In genomic region chr6:56730663-56731529, GRCh38 we compare ENCODE assay signal across 13 cellular contexts.
DNase-seq lines count a peak whose midpoint lies in the region; ATAC-seq and TF ChIP-seq lines count a peak whose summit lies in the region.
"Had no signal": no experiment of that assay in that cellular context is flagged by ENCODE, and none has a peak within 500 bp of the region (broad histone marks: within the 10 kb centered on the region; RNA-seq: fewer than 3 reads in every experiment).

No MANE protein-coding gene starts in this region.

- H3K9me3 ChIP-seq in SK-N-SH (no peaks in the 10 kb centered on the region), OCI-LY7 (ENCODE audit: low read length) (no peaks in the 10 kb centered on the region)

- H3K79me2 ChIP-seq in SK-N-SH (ENCODE audit: insufficient read depth) (peaks cover 86% of the 10 kb centered on the region), OCI-LY7 (ENCODE audit: insufficient read depth, low read depth, low read length) (no peaks in the 10 kb centered on the region)

- H3K27ac ChIP-seq in SK-N-SH (ENCODE audit: low read depth in 2 of 2, low read length in 1 of 2) (peak overlapping the region; percentile 48 to 97), OCI-LY7 (ENCODE audit: low read depth, low read length, poor library complexity, severe bottlenecking) (no peak overlapping the region)

- H3K9me2 ChIP-seq in SK-N-SH, result no peaks in the 10 kb centered on the region
- H3K9me2 ChIP-seq in OCI-LY7 (ENCODE audit: insufficient read depth, low read length), result no peaks in the 10 kb centered on the region

- ATAC-seq in HG02571 (IDR thresholded peaks at IDR 0.05; ENCODE audit: unreplicated experiment), result no peak
- ATAC-seq in GM18858 (IDR thresholded peaks at IDR 0.05; ENCODE audit: unreplicated experiment), result no peak
- ATAC-seq: stimulated activated memory B cell treated with anti-CD40 and anti-IgM and Interleukin-4, amounts not matched to agents 10 μg/mL and 1 μg/mL and 100 μg/mL, for 72 hours had no signal

- CTCF ChIA-PET in SK-N-SH (lab: Yijun Ruan, JAX) (interaction anchor here (0.8 to 1.8 kb wide), 4 partner anchors 14 to 120 kb away, joined by 3 to 5 read pairs (median 4); no protein-coding TSS in a partner anchor), OCI-LY7 (lab: Charles Lee; ENCODE audit: unreplicated experiment) (no interaction called here)

- H3K4me3 ChIP-seq in SK-N-SH (ENCODE audit: low read depth in 2 of 2, low read length in 1 of 2), result no peak overlapping the region
- H3K4me3 ChIP-seq in fibroblast of villous mesenchyme (ENCODE audit: low read depth, low read length), result no peak overlapping the region
- H3K4me3 ChIP-seq in OCI-LY7 (ENCODE audit: low read depth, low read length, poor library complexity, severe bottlenecking), result no peak overlapping the region
- H3K4me3 ChIP-seq: dorsolateral prefrontal cortex had no signal

- TF ChIP-seq RAD21 in SK-N-SH (IDR thresholded peaks at IDR 0.05; ENCODE audit: low read length), result no peak

- H3K9ac ChIP-seq in SK-N-SH, result peak overlapping the region; percentile 66

- H2AFZ ChIP-seq in SK-N-SH (ENCODE audit: low read depth), result no peak overlapping the region
- no peak overlapping the region for H2AFZ ChIP-seq in OCI-LY7 (ENCODE audit: low read length)

- H3K4me2 ChIP-seq in SK-N-SH, result peak overlapping the region; percentile 47
- no peak overlapping the region for H3K4me2 ChIP-seq in OCI-LY7 (ENCODE audit: low read length)

- WGBS in SK-N-SH (ENCODE audit: low lambda C conversion rate), result 20% methylated on average over 5 of the region's 5 CpGs

- peaks cover 43% of the 10 kb centered on the region for H3F3A ChIP-seq in SK-N-SH (replicated peaks; ENCODE audit: insufficient read depth)

- DNase-seq in ELR (ENCODE audit: low read depth), result peak; percentile 94
- no peak for DNase-seq in SK-N-SH
- DNase-seq in fibroblast of villous mesenchyme (ENCODE audit: low read depth), result peak; percentile 68
- DNase-seq in pulmonary artery endothelial cell (ENCODE audit: low read depth, low spot score), result peak; percentile 35
- no peak for DNase-seq in NCI-H446 treated with DMSO at 0.1 percent for 48 hours (lab: John Stamatoyannopoulos, UW)
- DNase-seq in OCI-LY7 (ENCODE audit: low spot score), result no peak
- DNase-seq: DND-41, dorsolateral prefrontal cortex, NCI-H345, T-helper 2 cell had no signal

- H3K36me3 ChIP-seq in SK-N-SH (replicated peaks in 1 of 2; ENCODE audit: control insufficient read depth in 1 of 2, insufficient read depth in 2 of 2, low read length in 1 of 2) (peaks cover 3 to 33% of the 10 kb centered on the region in 2 experiments), OCI-LY7 (ENCODE audit: insufficient read depth, low read length) (no peaks in the 10 kb centered on the region)

- intact Hi-C loops in OCI-LY7 (cut with micrococcal nuclease; ENCODE audit: unreplicated experiment), result no loop called here

- H3K27me3 ChIP-seq in SK-N-SH (ENCODE audit: insufficient read depth), result no peaks in the 10 kb centered on the region
- H3K27me3 ChIP-seq: dorsolateral prefrontal cortex had no signal

- no peak for TF ChIP-seq CTCF in SK-N-SH (IDR thresholded peaks at IDR 0.05)
- TF ChIP-seq CTCF in fibroblast of villous mesenchyme (IDR thresholded peaks at IDR 0.05; ENCODE audit: insufficient read depth, low read depth, low read length), result no peak
- TF ChIP-seq CTCF in OCI-LY7 (conservative IDR thresholded peaks at IDR 0.05; ENCODE audit: low read length), result no peak

- peaks cover 4% of the 10 kb centered on the region; the same call in 1 of the 2 replicates for H4K20me1 ChIP-seq in SK-N-SH (ENCODE audit: insufficient read depth)
- no peaks in the 10 kb centered on the region for H4K20me1 ChIP-seq in OCI-LY7 (ENCODE audit: insufficient read depth, low read length)

- BruUV-seq in OCI-LY7 (replicated peaks; lab: Mats Ljungman, UMichigan), result no TSS peak

- TF ChIP-seq EP300 in SK-N-SH (IDR thresholded peaks at IDR 0.05; ENCODE audit: borderline replicate concordance in 1 of 2, low read depth in 1 of 2, low read length in 1 of 2), result peak in 1 of 2 experiments; percentile 91; a peak in 2 of 4 replicates

- POLR2A ChIA-PET in SK-N-SH (lab: Yijun Ruan, JAX) (no interaction called here), OCI-LY7 (lab: Charles Lee) (interaction anchor here (0.6 kb wide), 1 partner anchor 161 kb away, joined by 4 read pairs; no protein-coding TSS in a partner anchor)

- H3K4me1 ChIP-seq in SK-N-SH (ENCODE audit: control insufficient read depth in 1 of 2, insufficient read depth in 2 of 2, low read depth in 1 of 2, low read length in 1 of 2) (peaks cover 4 to 53% of the 10 kb centered on the region in 2 experiments; a peak in 3 of 4 replicates), OCI-LY7 (ENCODE audit: insufficient read depth, low read length, poor library complexity, severe bottlenecking) (no peaks in the 10 kb centered on the region)

TF ChIP-seq in SK-N-SH, 30 proteins besides CTCF, POLR2A, EP300 and RAD21 (continues in another document):
- no peak for TF ChIP-seq EZH2phosphoT487 (IDR thresholded peaks at IDR 0.05; ENCODE audit: borderline replicate concordance, low read depth)
- TF ChIP-seq MXI1 (IDR thresholded peaks at IDR 0.05; ENCODE audit: low read depth, low read length), result no peak
- no peak for TF ChIP-seq GATA2 (CRISPR knock-in tag; IDR thresholded peaks at IDR 0.05)
- TF ChIP-seq, protein P1, sequence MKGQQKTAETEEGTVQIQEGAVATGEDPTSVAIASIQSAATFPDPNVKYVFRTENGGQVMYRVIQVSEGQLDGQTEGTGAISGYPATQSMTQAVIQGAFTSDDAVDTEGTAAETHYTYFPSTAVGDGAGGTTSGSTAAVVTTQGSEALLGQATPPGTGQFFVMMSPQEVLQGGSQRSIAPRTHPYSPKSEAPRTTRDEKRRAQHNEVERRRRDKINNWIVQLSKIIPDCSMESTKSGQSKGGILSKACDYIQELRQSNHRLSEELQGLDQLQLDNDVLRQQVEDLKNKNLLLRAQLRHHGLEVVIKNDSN (IDR thresholded peaks at IDR 0.05; ENCODE audit: borderline replicate concordance, low read depth), result no peak
- peak; percentile 58; the same call in 1 of the 2 replicates for TF ChIP-seq RXRA (IDR thresholded peaks at IDR 0.05; ENCODE audit: borderline replicate concordance, low read depth)
- no peak for TF ChIP-seq FOXJ3 (CRISPR knock-in tag; IDR thresholded peaks at IDR 0.05)
- peak; percentile 39; the same call in 1 of the 2 replicates for TF ChIP-seq MEF2A (IDR thresholded peaks at IDR 0.05; ENCODE audit: borderline replicate concordance, low read depth)
- no peak for TF ChIP-seq RFX5 (IDR thresholded peaks at IDR 0.05; ENCODE audit: low read length)
- peak; percentile 79 for TF ChIP-seq TCF12 (IDR thresholded peaks at IDR 0.05)
- no peak for TF ChIP-seq YY1 (IDR thresholded peaks at IDR 0.05; ENCODE audit: low read depth)
- TF ChIP-seq, protein P2, sequence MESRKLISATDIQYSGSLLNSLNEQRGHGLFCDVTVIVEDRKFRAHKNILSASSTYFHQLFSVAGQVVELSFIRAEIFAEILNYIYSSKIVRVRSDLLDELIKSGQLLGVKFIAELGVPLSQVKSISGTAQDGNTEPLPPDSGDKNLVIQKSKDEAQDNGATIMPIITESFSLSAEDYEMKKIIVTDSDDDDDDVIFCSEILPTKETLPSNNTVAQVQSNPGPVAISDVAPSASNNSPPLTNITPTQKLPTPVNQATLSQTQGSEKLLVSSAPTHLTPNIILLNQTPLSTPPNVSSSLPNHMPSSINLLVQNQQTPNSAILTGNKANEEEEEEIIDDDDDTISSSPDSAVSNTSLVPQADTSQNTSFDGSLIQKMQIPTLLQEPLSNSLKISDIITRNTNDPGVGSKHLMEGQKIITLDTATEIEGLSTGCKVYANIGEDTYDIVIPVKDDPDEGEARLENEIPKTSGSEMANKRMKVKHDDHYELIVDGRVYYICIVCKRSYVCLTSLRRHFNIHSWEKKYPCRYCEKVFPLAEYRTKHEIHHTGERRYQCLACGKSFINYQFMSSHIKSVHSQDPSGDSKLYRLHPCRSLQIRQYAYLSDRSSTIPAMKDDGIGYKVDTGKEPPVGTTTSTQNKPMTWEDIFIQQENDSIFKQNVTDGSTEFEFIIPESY (IDR thresholded peaks at IDR 0.05; ENCODE audit: borderline replicate concordance, low read depth), result no peak
- TF ChIP-seq TAF1 (IDR thresholded peaks at IDR 0.05; ENCODE audit: borderline replicate concordance, low read depth, low read length), result no peak
- TF ChIP-seq NRF1 (IDR thresholded peaks at IDR 0.05; ENCODE audit: low read depth, low read length), result no peak
- TF ChIP-seq, protein P3, sequence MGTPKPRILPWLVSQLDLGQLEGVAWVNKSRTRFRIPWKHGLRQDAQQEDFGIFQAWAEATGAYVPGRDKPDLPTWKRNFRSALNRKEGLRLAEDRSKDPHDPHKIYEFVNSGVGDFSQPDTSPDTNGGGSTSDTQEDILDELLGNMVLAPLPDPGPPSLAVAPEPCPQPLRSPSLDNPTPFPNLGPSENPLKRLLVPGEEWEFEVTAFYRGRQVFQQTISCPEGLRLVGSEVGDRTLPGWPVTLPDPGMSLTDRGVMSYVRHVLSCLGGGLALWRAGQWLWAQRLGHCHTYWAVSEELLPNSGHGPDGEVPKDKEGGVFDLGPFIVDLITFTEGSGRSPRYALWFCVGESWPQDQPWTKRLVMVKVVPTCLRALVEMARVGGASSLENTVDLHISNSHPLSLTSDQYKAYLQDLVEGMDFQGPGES (IDR thresholded peaks at IDR 0.05; ENCODE audit: low read depth, low read length), result no peak
- TF ChIP-seq SIN3A (IDR thresholded peaks at IDR 0.05; ENCODE audit: borderline replicate concordance, low read depth, low read length), result no peak
- peak; percentile 63 for TF ChIP-seq PBX3 (IDR thresholded peaks at IDR 0.05)
- peak; percentile 64 for TF ChIP-seq JUND (IDR thresholded peaks at IDR 0.05)
- TF ChIP-seq ELF1 (IDR thresholded peaks at IDR 0.05), result no peak
- peak; percentile 72 for TF ChIP-seq NFIC (IDR thresholded peaks at IDR 0.05; ENCODE audit: borderline replicate concordance)
- TF ChIP-seq CHD2 (IDR thresholded peaks at IDR 0.05; ENCODE audit: low read length, partially characterized antibody), result no peak
- no peak for TF ChIP-seq RCOR1 (IDR thresholded peaks at IDR 0.05; ENCODE audit: low read length)
- TF ChIP-seq GABPA (IDR thresholded peaks at IDR 0.05; ENCODE audit: low read depth), result no peak
- no peak for TF ChIP-seq SMC3 (IDR thresholded peaks at IDR 0.05; ENCODE audit: low read depth, low read length)
- peak; percentile 48; the same call in 1 of the 2 replicates for TF ChIP-seq TEAD4 (IDR thresholded peaks at IDR 0.05; ENCODE audit: borderline replicate concordance, insufficient read depth)

Comparison
In these comparisons a context has a peak if more than half of its experiments do, and no peak if none do; other contexts are left out.
1. DNase-seq: peak in ELR (single experiment), fibroblast of villous mesenchyme (single experiment) and pulmonary artery endothelial cell (single experiment); none in SK-N-SH (single experiment), NCI-H446 treated with DMSO at 0.1 percent for 48 hours (single experiment) and OCI-LY7 (single experiment).